Comparison of ENCODE assay signal across 1 cellular context in the genomic region with DNA sequence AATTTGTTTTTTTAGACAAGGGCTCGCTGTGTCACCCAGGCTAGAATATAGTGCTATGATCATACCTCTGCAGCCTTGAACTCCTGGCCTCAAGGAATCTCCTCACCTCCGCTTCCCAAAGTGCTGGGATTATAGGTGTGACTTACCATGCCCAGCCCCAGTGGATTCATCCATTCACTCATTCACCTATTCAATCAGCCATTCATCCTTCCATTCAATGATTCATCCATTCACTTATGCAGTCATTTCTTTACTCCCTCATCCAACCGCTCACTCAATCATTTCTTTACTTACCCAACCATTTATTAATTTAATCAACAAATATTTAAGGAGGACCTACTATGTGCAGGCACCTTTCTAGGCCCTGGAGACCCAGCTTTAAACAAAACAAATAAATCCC.
A peak's percentile ranks its signal among the peaks of the same experiment; 100 is the strongest.
TF ChIP-seq lines count a peak whose summit lies in the region.

No MANE protein-coding gene starts in this region.

TF ChIP-seq in HepG2, 621 proteins besides CTCF, POLR2A, EP300 and RAD21:
- TF ChIP-seq TGIF2 (CRISPR knock-in tag; IDR thresholded peaks at IDR 0.05) (no peak), ZNF788 (CRISPR knock-in tag; IDR thresholded peaks at IDR 0.05; ENCODE audit: borderline replicate concordance) (no peak), ZKSCAN1 (IDR thresholded peaks at IDR 0.05; ENCODE audit: low read length) (peak; percentile 69; the same call in 1 of the 2 replicates), THAP11 (CRISPR knock-in tag; IDR thresholded peaks at IDR 0.05) (no peak), ZBTB2 (CRISPR knock-in tag; IDR thresholded peaks at IDR 0.05; ENCODE audit: low read depth) (no peak), ERF (CRISPR knock-in tag; IDR thresholded peaks at IDR 0.05) (no peak)
